14 cellular contexts compared by ENCODE assay signal in genomic region chr12:56749364-56749763, GRCh38. TPM values are rescaled to one million over a fixed set of nuclear protein-coding genes. Genes with fewer than 3 reads are reported as not detected.
DNase-seq lines count a peak whose midpoint lies in the region; FAIRE-seq and TF ChIP-seq lines count a peak whose summit lies in the region.
"Had no signal": no experiment of that assay in that cellular context is flagged by ENCODE, and none has a peak within 500 bp of the region (broad histone marks: within the 10 kb centered on the region; RNA-seq: fewer than 3 reads in every experiment).

No MANE protein-coding gene starts in this region.

- H3K9ac ChIP-seq in OCI-LY3 (ENCODE audit: low read length) = peak overlapping the region; percentile 45; the same call in 1 of the 2 replicates

- TF ChIP-seq CTCF in CD14-positive monocyte (IDR thresholded peaks at IDR 0.05) (no peak), OCI-LY3 (IDR thresholded peaks at IDR 0.05; ENCODE audit: low read depth, low read length) (no peak), uterus (IDR thresholded peaks at IDR 0.05) (no peak)

- H3K9me3 Mint-ChIP-seq in CD14-positive monocyte = no peaks in the 10 kb centered on the region
- H3K9me3 Mint-ChIP-seq in dendritic cell treated with granulocyte-macrophage colony-stimulating factor and Interleukin-4, amounts not matched to agents 40 ng/mL and 50 ng/mL, for 4 days = no peaks in the 10 kb centered on the region
- H3K9me3 Mint-ChIP-seq: brain; CD8-positive, alpha-beta T cell had no signal

- TF ChIP-seq POLR2A in uterus (IDR thresholded peaks at IDR 0.05) = no peak

- DNase-seq in CD14-positive monocyte (ENCODE audit: low spot score) (no peak), GM19239 (ENCODE audit: insufficient read length, low spot score) (no peak), uterus (no peak), NCI-H774 (lab: John Stamatoyannopoulos, UW) (no peak), NCI-H345 treated with DMSO at 0.1 percent for 48 hours (lab: John Stamatoyannopoulos, UW; ENCODE audit: unreplicated experiment) (no peak)
- DNase-seq: CD8-positive, alpha-beta T cell; NCI-H1694 treated with DMSO at 0.1 percent for 48 hours; NCI-H526 treated with DMSO at 0.1 percent for 48 hours; stimulated activated naive CD4-positive, alpha-beta T cell treated with Interleukin-2 at 50 U/mL for 16 hours had no signal

- H3K9me3 ChIP-seq in OCI-LY3 (ENCODE audit: insufficient read depth, low read length) = no peaks in the 10 kb centered on the region
- no peaks in the 10 kb centered on the region for H3K9me3 ChIP-seq in uterus
- H3K9me3 ChIP-seq: SJSA1 had no signal

- H3K4me1 Mint-ChIP-seq in CD14-positive monocyte = peaks cover 45% of the 10 kb centered on the region
- H3K4me1 Mint-ChIP-seq in dendritic cell treated with granulocyte-macrophage colony-stimulating factor and Interleukin-4, amounts not matched to agents 40 ng/mL and 50 ng/mL, for 4 days (ENCODE audit: low read depth) = peaks cover 51% of the 10 kb centered on the region

- intact Hi-C loops in CD14-positive monocyte (cut with micrococcal nuclease) = no loop called here
- intact Hi-C loops in dendritic cell treated with granulocyte-macrophage colony-stimulating factor and Interleukin-4, amounts not matched to agents 40 ng/mL and 50 ng/mL, for 4 days (cut with micrococcal nuclease) = loop anchor here (2.0 kb wide), 1 partner anchor 61 kb away; the partner anchor contains the start of gene PTGES3
- intact Hi-C loops in uterus (cut with DNase I; ENCODE audit: low total_unique reads) = no loop called here

- H3K4me1 ChIP-seq in OCI-LY3 (ENCODE audit: low read length) (peaks cover 27% of the 10 kb centered on the region), uterus (no peaks in the 10 kb centered on the region)

- peak overlapping the region in 1 of 2 donors; percentile 62 for H3K4me3 Mint-ChIP-seq in CD14-positive monocyte
- H3K4me3 Mint-ChIP-seq in dendritic cell treated with granulocyte-macrophage colony-stimulating factor and Interleukin-4, amounts not matched to agents 40 ng/mL and 50 ng/mL, for 4 days = peak overlapping the region; percentile 45

- peak overlapping the region; percentile 81 for H3K27ac ChIP-seq in OCI-LY3 (ENCODE audit: low read length)
- H3K27ac ChIP-seq in uterus = no peak overlapping the region
- H3K27ac ChIP-seq: SJSA1 had no signal

- peaks cover 18% of the 10 kb centered on the region for H3K36me3 ChIP-seq in OCI-LY3 (replicated peaks; ENCODE audit: low read depth, low read length)
- H3K36me3 ChIP-seq in uterus = no peaks in the 10 kb centered on the region

- no peaks in the 10 kb centered on the region for H3K27me3 ChIP-seq in OCI-LY3 (ENCODE audit: low read depth, low read length)
- no peaks in the 10 kb centered on the region for H3K27me3 ChIP-seq in uterus
- H3K27me3 ChIP-seq: SJSA1 had no signal

- H3K4me3 ChIP-seq in OCI-LY3 (ENCODE audit: low read length) (peak overlapping the region; percentile 49), uterus (no peak overlapping the region)
- H3K4me3 ChIP-seq: SJSA1 had no signal

- peaks cover 7% of the 10 kb centered on the region; the same call in 1 of the 2 replicates for H4K20me1 ChIP-seq in OCI-LY3 (ENCODE audit: insufficient read depth, low read length)

- peak overlapping the region; percentile 63 for H3K4me2 ChIP-seq in OCI-LY3 (ENCODE audit: low read length)

- no peaks in the 10 kb centered on the region for H3K27me3 Mint-ChIP-seq in CD14-positive monocyte (ENCODE audit: low read depth in 3 of 3)
- H3K27me3 Mint-ChIP-seq in dendritic cell treated with granulocyte-macrophage colony-stimulating factor and Interleukin-4, amounts not matched to agents 40 ng/mL and 50 ng/mL, for 4 days = no peaks in the 10 kb centered on the region

- H2AFZ ChIP-seq in OCI-LY3 (ENCODE audit: low read depth, low read length) = no peak overlapping the region

- peaks cover 10 to 26% of the 10 kb centered on the region in 2 donors for H3K36me3 Mint-ChIP-seq in CD14-positive monocyte
- peaks cover 26% of the 10 kb centered on the region for H3K36me3 Mint-ChIP-seq in dendritic cell treated with granulocyte-macrophage colony-stimulating factor and Interleukin-4, amounts not matched to agents 40 ng/mL and 50 ng/mL, for 4 days (ENCODE audit: low read depth)

- FAIRE-seq in GM19239 (lab: Jason Lieb, UNC) = peak; percentile 69
- FAIRE-seq: G401.6 had no signal

- H3K27ac Mint-ChIP-seq in CD14-positive monocyte = peak overlapping the region; percentile 49 to 91 (median 80)
- peak overlapping the region; percentile 74 for H3K27ac Mint-ChIP-seq in dendritic cell treated with granulocyte-macrophage colony-stimulating factor and Interleukin-4, amounts not matched to agents 40 ng/mL and 50 ng/mL, for 4 days

- peaks cover 25% of the 10 kb centered on the region for H3K79me2 ChIP-seq in OCI-LY3 (ENCODE audit: low read length)

RNA-seq across cellular contexts. Expression of gene PRIM1, which starts 2.8 kb away (rescaled TPM):
- polyA plus RNA-seq in CD14-positive monocyte = 1 to 10 TPM; 5.6 to 6.3 TPM
- total RNA-seq in uterus = 10 to 100 TPM in 2 of 4 donors, 1 to 10 TPM in 1, not detected in 1; 6.0 to 71.7 (median 28.6) TPM

RNA-seq across cellular contexts. Expression of gene HSD17B6, which starts 13.8 kb away (rescaled TPM):
- polyA plus RNA-seq in CD14-positive monocyte = under 1 TPM in 1 of 2 donors, not detected in 1; 0.12 TPM
- total RNA-seq in uterus = 10 to 100 TPM in 1 of 4 donors, 1 to 10 TPM in 3; 2.4 to 10.5 (median 7.3) TPM

RNA-seq across cellular contexts. Expression of gene NACA, which starts 24.3 kb away (rescaled TPM):
- polyA plus RNA-seq in CD14-positive monocyte = 100 to 1,000 TPM; 797 to 937 TPM
- total RNA-seq in uterus = 1,000 to 10,000 TPM in 2 of 4 donors, 100 to 1,000 TPM in 2; 942 to 2,684 (median 1,304) TPM
